Comparison of ENCODE assay signal across 28 cellular contexts in the genomic region with DNA sequence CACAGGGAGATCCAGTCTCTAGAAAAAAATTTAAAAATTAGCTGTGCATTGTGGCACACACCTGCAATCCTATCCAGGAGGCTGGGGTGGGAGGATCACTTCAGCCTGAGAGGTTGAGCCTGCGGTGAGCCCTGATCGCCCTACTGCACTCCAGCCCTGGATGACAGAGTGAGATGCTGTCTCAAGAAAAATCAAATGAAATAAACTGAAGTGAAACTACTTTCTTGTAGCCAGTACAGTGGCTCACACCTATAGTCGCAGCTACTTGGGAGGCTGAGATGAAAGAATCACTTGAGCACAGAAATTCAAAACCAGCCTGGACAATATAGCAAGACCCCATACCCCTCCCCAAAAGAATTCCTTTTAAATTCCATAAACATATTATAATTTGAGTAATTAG.
"Had no signal": no experiment of that assay in that cellular context is flagged by ENCODE, and none has a peak within 500 bp of the region (broad histone marks: within the 10 kb centered on the region; RNA-seq: fewer than 3 reads in every experiment).

No MANE protein-coding gene starts in this region.

- H3K4me1 ChIP-seq: adrenal gland, ascending aorta, foreskin keratinocyte, lower lobe of right lung, thyroid gland had no signal

- H3K27me3 Mint-ChIP-seq: activated naive CD8-positive, alpha-beta T cell; dendritic cell treated with granulocyte-macrophage colony-stimulating factor and Interleukin-4, amounts not matched to agents 40 ng/mL and 50 ng/mL, for 4 days; naive thymus-derived CD4-positive, alpha-beta T cell; stimulated activated naive CD8-positive, alpha-beta T cell treated with anti-CD3 and anti-CD28 coated beads, Interleukin-15, Interleukin-2, amounts not matched to agents 100 ng/mL and 50 ng/mL, for 24 hours had no signal

- H3K4me3 Mint-ChIP-seq: activated naive CD8-positive, alpha-beta T cell; activated T-cell treated with anti-CD3 and anti-CD28 coated beads, Interleukin-2, amount 50 U/mL, for 4 hours; dendritic cell treated with granulocyte-macrophage colony-stimulating factor and Interleukin-4, amounts not matched to agents 40 ng/mL and 50 ng/mL, for 4 days; naive thymus-derived CD4-positive, alpha-beta T cell; neural crest cell; stimulated activated naive CD8-positive, alpha-beta T cell treated with anti-CD3 and anti-CD28 coated beads, Interleukin-15, Interleukin-2, amounts not matched to agents 100 ng/mL and 50 ng/mL, for 24 hours had no signal

- ATAC-seq: activated T-cell treated with anti-CD3 and anti-CD28 coated beads, Interleukin-2, amount 50 U/mL, for 4 hours; foreskin keratinocyte; left lobe of liver; lower lobe of right lung; naive thymus-derived CD4-positive, alpha-beta T cell; sciatic nerve had no signal

- FAIRE-seq: kidney, TTC549 had no signal

- H3K9me3 Mint-ChIP-seq: activated T-cell treated with anti-CD3 and anti-CD28 coated beads, Interleukin-2, amount 50 U/mL, for 4 hours; activated T-helper 2 cell treated with anti-CD3 and anti-CD28 coated beads, Interferon-gamma antibody, Interleukin-2, Interleukin-4, amounts not matched to agents 10 μg/mL and 5 μg/mL and 100 μg/mL, durations not matched to agents 14 hours and 24 hours and 36 hours; dendritic cell treated with granulocyte-macrophage colony-stimulating factor and Interleukin-4, amounts not matched to agents 40 ng/mL and 50 ng/mL, for 4 days; neural crest cell; stimulated activated naive CD8-positive, alpha-beta T cell treated with anti-CD3 and anti-CD28 coated beads, Interleukin-15, Interleukin-2, amounts not matched to agents 100 ng/mL and 50 ng/mL, for 24 hours had no signal

- H3K27me3 ChIP-seq: adrenal gland, ascending aorta, brain microvascular endothelial cell, foreskin keratinocyte, thyroid gland had no signal

- H3K27ac Mint-ChIP-seq: activated naive CD8-positive, alpha-beta T cell; activated T-helper 2 cell treated with anti-CD3 and anti-CD28 coated beads, Interferon-gamma antibody, Interleukin-2, Interleukin-4, amounts not matched to agents 10 μg/mL and 5 μg/mL and 100 μg/mL, durations not matched to agents 14 hours and 24 hours and 36 hours; dendritic cell treated with granulocyte-macrophage colony-stimulating factor and Interleukin-4, amounts not matched to agents 40 ng/mL and 50 ng/mL, for 4 days; stimulated activated naive CD8-positive, alpha-beta T cell treated with anti-CD3 and anti-CD28 coated beads, Interleukin-15, Interleukin-2, amounts not matched to agents 100 ng/mL and 50 ng/mL, for 24 hours had no signal

- H3K9me3 ChIP-seq: adrenal gland, ascending aorta, lower lobe of right lung, thyroid gland had no signal

- H3K27ac ChIP-seq: adrenal gland, ascending aorta, brain microvascular endothelial cell, foreskin keratinocyte, lower lobe of right lung, thyroid gland, WERI-Rb-1 had no signal

- DNase-seq: activated CD4-positive, alpha-beta T cell treated with anti-CD3 and anti-CD28 coated beads for 1 hour; activated CD8-positive, alpha-beta memory T cell treated with anti-CD3 and anti-CD28 coated beads for 24 hours; activated CD8-positive, alpha-beta memory T cell treated with anti-CD3 and anti-CD28 coated beads, Interleukin-2, amount 50 U/mL, for 4 hours; activated naive CD4-positive, alpha-beta T cell; activated T-cell treated with anti-CD3 and anti-CD28 coated beads, Interleukin-2, amount 50 U/mL, for 4 hours; adrenal gland; brain microvascular endothelial cell; caudate nucleus; effector CD4-positive, alpha-beta T cell; foreskin keratinocyte; kidney; lower lobe of right lung; naive thymus-derived CD4-positive, alpha-beta T cell; occipital lobe; posterior cingulate gyrus; stimulated activated CD4-positive, alpha-beta T cell treated with anti-CD3 and anti-CD28 coated beads, Interleukin-4, amount 100 ng/mL, for 24 hours; substantia nigra; thyroid gland; WERI-Rb-1 had no signal

- H3K4me3 ChIP-seq: adrenal gland, ascending aorta, lower lobe of right lung, thyroid gland had no signal
